Comparison of ENCODE assay signal across 1 cellular context in the genomic region with DNA sequence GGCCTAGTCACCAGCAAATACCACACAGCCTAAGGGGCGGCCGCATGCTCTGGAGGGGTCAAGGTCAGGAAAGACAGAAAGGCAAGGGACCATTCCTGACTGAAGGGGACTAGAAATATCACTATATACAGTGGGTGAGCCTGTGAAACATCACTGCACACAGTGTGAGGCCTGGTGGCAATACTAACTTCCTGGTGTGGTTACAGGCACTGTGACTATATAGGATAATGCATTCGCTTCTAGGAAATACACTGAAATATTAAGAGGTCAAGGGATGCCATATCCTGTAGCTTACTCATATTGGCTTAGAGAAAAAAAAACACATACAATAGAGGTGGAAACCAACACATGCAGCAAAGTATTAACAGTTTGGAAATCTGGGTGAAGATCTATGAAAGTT.
TF ChIP-seq lines count a peak whose summit lies in the region.

No MANE protein-coding gene starts in this region.

TF ChIP-seq in endothelial cell of umbilical vein, 7 proteins besides CTCF, POLR2A, EP300 and RAD21:
- peak; percentile 13 for TF ChIP-seq FOS (IDR thresholded peaks at IDR 0.05; ENCODE audit: borderline replicate concordance, insufficient read depth, low read length)
